Comparison of ENCODE assay signal across 1 cellular context in the genomic region with DNA sequence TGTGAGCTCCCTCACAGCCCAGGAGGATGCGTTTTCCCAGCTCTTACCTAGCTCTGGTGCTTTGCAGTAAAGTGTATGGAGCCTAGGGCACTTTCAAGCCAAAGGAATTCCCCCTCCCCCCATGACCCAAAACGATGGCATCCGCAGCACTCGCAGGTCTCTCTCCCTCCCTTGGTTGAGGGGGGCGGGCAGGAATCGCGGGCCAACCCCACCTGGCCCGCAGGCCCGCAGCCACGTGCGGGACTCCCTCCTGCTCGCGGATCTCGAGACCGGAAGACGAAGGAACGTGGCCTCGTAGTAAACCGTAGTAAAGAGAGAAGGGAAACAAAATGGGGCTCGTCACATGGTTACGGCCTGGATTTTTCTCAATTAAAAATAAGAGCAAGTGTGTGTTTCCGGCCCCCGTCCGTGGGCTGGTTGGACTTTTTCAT.
TF ChIP-seq lines count a peak whose summit lies in the region.

No MANE protein-coding gene starts in this region.

TF ChIP-seq in HEK293, 187 proteins besides CTCF, POLR2A, EP300 and RAD21:
- TF ChIP-seq, protein P1, sequence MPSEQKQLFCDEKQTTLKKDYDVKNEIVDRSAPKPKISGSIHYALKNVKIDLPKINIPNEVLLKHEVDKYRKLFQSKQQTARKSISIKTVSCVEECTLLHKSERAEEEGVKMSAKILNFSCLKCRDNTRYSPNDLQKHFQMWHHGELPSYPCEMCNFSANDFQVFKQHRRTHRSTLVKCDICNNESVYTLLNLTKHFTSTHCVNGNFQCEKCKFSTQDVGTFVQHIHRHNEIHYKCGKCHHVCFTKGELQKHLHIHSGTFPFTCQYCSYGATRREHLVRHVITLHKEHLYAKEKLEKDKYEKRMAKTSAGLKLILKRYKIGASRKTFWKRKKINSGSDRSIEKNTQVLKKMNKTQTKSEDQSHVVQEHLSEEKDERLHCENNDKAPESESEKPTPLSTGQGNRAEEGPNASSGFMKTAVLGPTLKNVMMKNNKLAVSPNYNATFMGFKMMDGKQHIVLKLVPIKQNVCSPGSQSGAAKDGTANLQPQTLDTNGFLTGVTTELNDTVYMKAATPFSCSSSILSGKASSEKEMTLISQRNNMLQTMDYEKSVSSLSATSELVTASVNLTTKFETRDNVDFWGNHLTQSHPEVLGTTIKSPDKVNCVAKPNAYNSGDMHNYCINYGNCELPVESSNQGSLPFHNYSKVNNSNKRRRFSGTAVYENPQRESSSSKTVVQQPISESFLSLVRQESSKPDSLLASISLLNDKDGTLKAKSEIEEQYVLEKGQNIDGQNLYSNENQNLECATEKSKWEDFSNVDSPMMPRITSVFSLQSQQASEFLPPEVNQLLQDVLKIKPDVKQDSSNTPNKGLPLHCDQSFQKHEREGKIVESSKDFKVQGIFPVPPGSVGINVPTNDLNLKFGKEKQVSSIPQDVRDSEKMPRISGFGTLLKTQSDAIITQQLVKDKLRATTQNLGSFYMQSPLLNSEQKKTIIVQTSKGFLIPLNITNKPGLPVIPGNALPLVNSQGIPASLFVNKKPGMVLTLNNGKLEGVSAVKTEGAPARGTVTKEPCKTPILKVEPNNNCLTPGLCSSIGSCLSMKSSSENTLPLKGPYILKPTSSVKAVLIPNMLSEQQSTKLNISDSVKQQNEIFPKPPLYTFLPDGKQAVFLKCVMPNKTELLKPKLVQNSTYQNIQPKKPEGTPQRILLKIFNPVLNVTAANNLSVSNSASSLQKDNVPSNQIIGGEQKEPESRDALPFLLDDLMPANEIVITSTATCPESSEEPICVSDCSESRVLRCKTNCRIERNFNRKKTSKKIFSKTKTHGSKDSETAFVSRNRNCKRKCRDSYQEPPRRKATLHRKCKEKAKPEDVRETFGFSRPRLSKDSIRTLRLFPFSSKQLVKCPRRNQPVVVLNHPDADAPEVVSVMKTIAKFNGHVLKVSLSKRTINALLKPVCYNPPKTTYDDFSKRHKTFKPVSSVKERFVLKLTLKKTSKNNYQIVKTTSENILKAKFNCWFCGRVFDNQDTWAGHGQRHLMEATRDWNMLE (tag by site-specific recombination; conservative IDR thresholded peaks at IDR 0.05; ENCODE audit: low read depth), result peak; percentile 37; the same call in 1 of the 2 replicates
- TF ChIP-seq YY1 (tag by site-specific recombination; IDR thresholded peaks at IDR 0.05) (peak; percentile 60), ZNF335 (tag by site-specific recombination; conservative IDR thresholded peaks at IDR 0.05) (peak; percentile 59), SP2 (tag by site-specific recombination; IDR thresholded peaks at IDR 0.05) (peak; percentile 43), BCL11B (tag by site-specific recombination; IDR thresholded peaks at IDR 0.05; ENCODE audit: low read depth) (no peak), GLIS2 (tag by site-specific recombination; IDR thresholded peaks at IDR 0.05) (peak; percentile 29; the same call in 1 of the 2 replicates), ZBTB7A (tag by site-specific recombination; IDR thresholded peaks at IDR 0.05; ENCODE audit: low read depth) (no peak)
- TF ChIP-seq, protein P2, sequence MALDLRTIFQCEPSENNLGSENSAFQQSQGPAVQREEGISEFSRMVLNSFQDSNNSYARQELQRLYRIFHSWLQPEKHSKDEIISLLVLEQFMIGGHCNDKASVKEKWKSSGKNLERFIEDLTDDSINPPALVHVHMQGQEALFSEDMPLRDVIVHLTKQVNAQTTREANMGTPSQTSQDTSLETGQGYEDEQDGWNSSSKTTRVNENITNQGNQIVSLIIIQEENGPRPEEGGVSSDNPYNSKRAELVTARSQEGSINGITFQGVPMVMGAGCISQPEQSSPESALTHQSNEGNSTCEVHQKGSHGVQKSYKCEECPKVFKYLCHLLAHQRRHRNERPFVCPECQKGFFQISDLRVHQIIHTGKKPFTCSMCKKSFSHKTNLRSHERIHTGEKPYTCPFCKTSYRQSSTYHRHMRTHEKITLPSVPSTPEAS (tag by site-specific recombination; IDR thresholded peaks at IDR 0.05), result no peak
- TF ChIP-seq, protein P3, sequence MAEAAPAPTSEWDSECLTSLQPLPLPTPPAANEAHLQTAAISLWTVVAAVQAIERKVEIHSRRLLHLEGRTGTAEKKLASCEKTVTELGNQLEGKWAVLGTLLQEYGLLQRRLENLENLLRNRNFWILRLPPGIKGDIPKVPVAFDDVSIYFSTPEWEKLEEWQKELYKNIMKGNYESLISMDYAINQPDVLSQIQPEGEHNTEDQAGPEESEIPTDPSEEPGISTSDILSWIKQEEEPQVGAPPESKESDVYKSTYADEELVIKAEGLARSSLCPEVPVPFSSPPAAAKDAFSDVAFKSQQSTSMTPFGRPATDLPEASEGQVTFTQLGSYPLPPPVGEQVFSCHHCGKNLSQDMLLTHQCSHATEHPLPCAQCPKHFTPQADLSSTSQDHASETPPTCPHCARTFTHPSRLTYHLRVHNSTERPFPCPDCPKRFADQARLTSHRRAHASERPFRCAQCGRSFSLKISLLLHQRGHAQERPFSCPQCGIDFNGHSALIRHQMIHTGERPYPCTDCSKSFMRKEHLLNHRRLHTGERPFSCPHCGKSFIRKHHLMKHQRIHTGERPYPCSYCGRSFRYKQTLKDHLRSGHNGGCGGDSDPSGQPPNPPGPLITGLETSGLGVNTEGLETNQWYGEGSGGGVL (tag by site-specific recombination; IDR thresholded peaks at IDR 0.05), result 0 out of 2 replicates have a peak, but pooled peaks have one; percentile 14
